In genomic region chr2:112811841-112812306, GRCh38 we compare ENCODE assay signal across 10 cellular contexts. TPM values are rescaled to one million over a fixed set of nuclear protein-coding genes. Genes with fewer than 3 reads are reported as not detected.
A peak's percentile ranks its signal among the peaks of the same experiment; 100 is the strongest.
DNase-seq lines count a peak whose midpoint lies in the region; ATAC-seq and TF ChIP-seq lines count a peak whose summit lies in the region.
"Had no signal": no experiment of that assay in that cellular context is flagged by ENCODE, and none has a peak within 500 bp of the region (broad histone marks: within the 10 kb centered on the region; RNA-seq: fewer than 3 reads in every experiment).

No MANE protein-coding gene starts in this region.

- CTCF ChIA-PET in MCF 10A (lab: Yijun Ruan, JAX), result interaction anchor here (0.6 to 2.4 kb wide), 5 partner anchors 15 to 130 kb away, joined by 3 to 8 read pairs (median 3); no protein-coding TSS in a partner anchor

- intact Hi-C loops in MCF 10A (cut with micrococcal nuclease), result no loop called here
- intact Hi-C loops in breast epithelium (cut with DNase I; ENCODE audit: low total_unique reads), result no loop called here
- intact Hi-C loops in right cardiac atrium (cut with DNase I), result no loop called here
- intact Hi-C loops in upper lobe of right lung (cut with DNase I), result no loop called here

- H3K27ac ChIP-seq in breast epithelium (peak overlapping the region in 1 of 2 donors; percentile 13), right cardiac atrium (ENCODE audit: low read length) (no peak overlapping the region), upper lobe of right lung (no peak overlapping the region)

- no peaks in the 10 kb centered on the region for H3K9me3 ChIP-seq in breast epithelium
- no peaks in the 10 kb centered on the region for H3K9me3 ChIP-seq in right cardiac atrium (ENCODE audit: control insufficient read depth, low read length)
- H3K9me3 ChIP-seq in upper lobe of right lung, result peaks cover 7% of the 10 kb centered on the region

- DNase-seq in MCF 10A (ENCODE audit: unreplicated experiment), result peak; percentile 82
- no peak for DNase-seq in breast epithelium (ENCODE audit: low spot score in 2 of 2)
- peak; percentile 27 to 45 for DNase-seq in activated CD4-positive, alpha-beta T cell treated with anti-CD3 and anti-CD28 coated beads, Interleukin-2, amount 50 U/mL, for 48 hours
- peak in 1 of 3 donors; percentile 14 for DNase-seq in right cardiac atrium
- DNase-seq in upper lobe of right lung, result no peak
- no peak for DNase-seq in NAMALWA (ENCODE audit: low spot score)
- no peak for DNase-seq in NCI-H1105 treated with DMSO at 0.1 percent for 48 hours (lab: John Stamatoyannopoulos, UW)
- no peak for DNase-seq in NCI-H446 (lab: John Stamatoyannopoulos, UW)
- DNase-seq: GDM1, SIG-M5 had no signal

- H3K36me3 ChIP-seq in breast epithelium (no peaks in the 10 kb centered on the region), upper lobe of right lung (no peaks in the 10 kb centered on the region)

- H3K36me3 Mint-ChIP-seq in MCF 10A (ENCODE audit: insufficient read depth, unreplicated experiment), result peaks cover 6% of the 10 kb centered on the region

- BruUV-seq in MCF 10A (replicated peaks; lab: Mats Ljungman, UMichigan), result no TSS peak

- H3K27me3 Mint-ChIP-seq in MCF 10A (ENCODE audit: insufficient read depth, unreplicated experiment), result no peaks in the 10 kb centered on the region

- H3K4me3 ChIP-seq in breast epithelium (no peak overlapping the region), right cardiac atrium (ENCODE audit: low read length) (no peak overlapping the region), upper lobe of right lung (no peak overlapping the region)

- 43% methylated on average over 7 of the region's 7 CpGs for WGBS in right cardiac atrium

- ATAC-seq in right cardiac atrium (peak; percentile 85 to 96), upper lobe of right lung (peak; percentile 84)

- H3K27ac Mint-ChIP-seq in MCF 10A (ENCODE audit: low read depth, unreplicated experiment), result peak overlapping the region; percentile 97

- H3K4me1 ChIP-seq in breast epithelium (no peaks in the 10 kb centered on the region), right cardiac atrium (ENCODE audit: control insufficient read depth, insufficient read depth, low read length) (no peaks in the 10 kb centered on the region), upper lobe of right lung (peaks cover 8% of the 10 kb centered on the region)

- TF ChIP-seq POLR2A in breast epithelium (IDR thresholded peaks at IDR 0.05), result no peak

- peaks cover 46% of the 10 kb centered on the region for H3K4me1 Mint-ChIP-seq in MCF 10A (ENCODE audit: insufficient read depth, unreplicated experiment)

- peaks cover 12% of the 10 kb centered on the region for H3K9me3 Mint-ChIP-seq in MCF 10A (ENCODE audit: unreplicated experiment)

- TF ChIP-seq CTCF in MCF 10A (IDR thresholded peaks at IDR 0.05; ENCODE audit: unreplicated experiment) (no peak), breast epithelium (IDR thresholded peaks at IDR 0.05) (no peak), upper lobe of right lung (IDR thresholded peaks at IDR 0.05) (no peak)

- POLR2A ChIA-PET in MCF 10A (lab: Yijun Ruan, JAX), result interaction anchor here (1.0 to 7.9 kb wide), 8 partner anchors 9 to 79 kb away, joined by 3 to 112 read pairs (median 4); partner anchors contain the start of genes IL1A and IL1B

- H3K27me3 ChIP-seq in breast epithelium (no peaks in the 10 kb centered on the region), right cardiac atrium (ENCODE audit: control insufficient read depth, insufficient read depth) (no peaks in the 10 kb centered on the region), upper lobe of right lung (no peaks in the 10 kb centered on the region)

- H3K4me3 Mint-ChIP-seq in MCF 10A (ENCODE audit: unreplicated experiment), result no peak overlapping the region

RNA-seq across cellular contexts. Expression of gene IL1B, which starts 24.7 kb away (rescaled TPM):
- total RNA-seq in MCF 10A (2022) (5.4 and 5.5 TPM in 2 replicates), breast epithelium (1 to 10 TPM in 1 of 3 donors, not detected in 2; 8.0 TPM), right cardiac atrium (1 to 10 TPM in 2 of 4 donors, under 1 TPM in 1, not detected in 1; 0.14 to 2.1 (median 1.7) TPM), upper lobe of right lung (11.5 TPM)
- 0.70 TPM for polyA plus RNA-seq in right cardiac atrium

RNA-seq across cellular contexts. Expression of gene IL1A, which starts 27.6 kb away (rescaled TPM):
- total RNA-seq in MCF 10A (2022) (99.1 and 170 TPM in 2 replicates), breast epithelium (under 1 TPM in 1 of 3 donors, not detected in 2; 0.44 TPM), right cardiac atrium (not detected), upper lobe of right lung (1.9 TPM)
- polyA plus RNA-seq in right cardiac atrium, result not detected

RNA-seq across cellular contexts. Expression of gene CKAP2L, which starts 47.5 kb away (rescaled TPM):
- 14.7 and 21.6 TPM in 2 replicates for total RNA-seq in MCF 10A (2022)
- under 1 TPM in 1 of 3 donors, not detected in 2; 0.96 TPM for total RNA-seq in breast epithelium
- under 1 TPM in 2 of 4 donors, not detected in 2; 0.26 to 0.46 TPM for total RNA-seq in right cardiac atrium
- not detected for polyA plus RNA-seq in right cardiac atrium
- 0.46 TPM for total RNA-seq in upper lobe of right lung

Comparison
In these comparisons a context has a peak if more than half of its experiments do, and no peak if none do; other contexts are left out.
1. DNase-seq: peak in MCF 10A (single experiment) and activated CD4-positive, alpha-beta T cell treated with anti-CD3 and anti-CD28 coated beads, Interleukin-2, amount 50 U/mL, for 48 hours (2 of 2); none in breast epithelium (0 of 2), upper lobe of right lung (single experiment), NAMALWA (single experiment), NCI-H1105 treated with DMSO at 0.1 percent for 48 hours (single experiment) and NCI-H446 (0 of 2).
2. RNA of gene IL1A, which starts 27.6 kb away (total RNA-seq): 99.1 to 170 TPM in MCF 10A; 1.9 TPM in upper lobe of right lung (single experiment), 0.44 TPM in breast epithelium and not detected in right cardiac atrium; every median in the first group is over 10 times any median in the second.